ENCODE assay signal across 25 cellular contexts in the genomic region with DNA sequence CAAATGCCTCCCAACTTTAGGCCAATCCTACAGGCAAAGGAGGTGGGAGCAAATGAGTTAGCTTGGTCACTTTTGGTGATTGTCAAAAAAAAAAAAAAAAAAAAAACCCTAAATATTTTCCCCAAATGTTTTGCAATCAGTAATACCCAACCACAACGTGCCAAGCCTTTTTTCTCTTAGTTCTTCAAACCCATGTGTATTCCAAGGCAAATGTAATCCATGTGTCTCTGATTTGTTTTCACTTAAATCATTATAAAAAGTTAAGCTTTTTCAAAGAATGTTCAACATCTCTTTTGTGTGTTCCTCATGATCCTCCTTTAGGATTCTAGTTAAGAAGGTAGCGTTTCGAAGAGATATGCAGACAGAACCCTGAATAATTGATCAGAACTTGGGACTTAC.
"Had no signal": no experiment of that assay in that cellular context is flagged by ENCODE, and none has a peak within 500 bp of the region (broad histone marks: within the 10 kb centered on the region; RNA-seq: fewer than 3 reads in every experiment).

No MANE protein-coding gene starts in this region.

- H3K27ac ChIP-seq: ascending aorta, cardiac muscle cell, colonic mucosa, dorsolateral prefrontal cortex, gastrocnemius medialis, right atrium auricular region, spleen, transverse colon had no signal

- ATAC-seq: left cardiac atrium; left ventricle myocardium superior; mucosa of descending colon; natural killer cell treated with Interleukin-12 subunit alpha and Interleukin-12 subunit beta and Interleukin-15 and Interleukin-18, amount 100 ng/mL, for 72 hours had no signal

- H3K4me3 Mint-ChIP-seq: activated naive CD4-positive, alpha-beta T cell treated with anti-CD3 and anti-CD28 coated beads for 36 hours; activated naive CD8-positive, alpha-beta T cell treated with anti-CD3 and anti-CD28 coated beads for 36 hours; brain; natural killer cell treated with Interleukin-12 subunit alpha and Interleukin-12 subunit beta and Interleukin-15 and Interleukin-18, amount 100 ng/mL, for 72 hours had no signal

- H3K27me3 ChIP-seq: ascending aorta, cardiac muscle cell, colonic mucosa, dorsolateral prefrontal cortex, gastrocnemius medialis, right atrium auricular region, spleen, testis, transverse colon had no signal

- DNase-seq: activated CD4-positive, alpha-beta T cell treated with anti-CD3 and anti-CD28 coated beads for 48 hours; activated CD4-positive, alpha-beta T cell treated with anti-CD3 and anti-CD28 coated beads, Interleukin-2, amount 50 U/mL, for 48 hours; activated CD8-positive, alpha-beta memory T cell treated with anti-CD3 and anti-CD28 coated beads for 24 hours; activated effector memory CD4-positive, alpha-beta T cell treated with anti-CD3 and anti-CD28 coated beads, Interleukin-2, amount 50 U/mL, for 16 hours; activated naive CD4-positive, alpha-beta T cell treated with anti-CD3 and anti-CD28 coated beads for 36 hours; activated naive CD8-positive, alpha-beta T cell treated with anti-CD3 and anti-CD28 coated beads for 36 hours; cerebellar nuclear complex; colonic mucosa; dorsolateral prefrontal cortex; effector memory CD4-positive, alpha-beta T cell; gastrocnemius medialis; glutamatergic neuron; left cardiac atrium; left ventricle myocardium superior; mucosa of descending colon; spleen; stimulated activated naive CD4-positive, alpha-beta T cell; T-helper 9 cell; testis; transverse colon had no signal

- H3K36me3 Mint-ChIP-seq: activated naive CD8-positive, alpha-beta T cell treated with anti-CD3 and anti-CD28 coated beads for 36 hours; brain; natural killer cell treated with Interleukin-12 subunit alpha and Interleukin-12 subunit beta and Interleukin-15 and Interleukin-18, amount 100 ng/mL, for 72 hours had no signal

- H3K4me3 ChIP-seq: ascending aorta, cardiac muscle cell, colonic mucosa, dorsolateral prefrontal cortex, gastrocnemius medialis, mucosa of descending colon, right atrium auricular region, spleen, testis, transverse colon had no signal

- H3K4me1 Mint-ChIP-seq: activated naive CD8-positive, alpha-beta T cell treated with anti-CD3 and anti-CD28 coated beads for 36 hours had no signal

- H3K9me3 ChIP-seq: ascending aorta, colonic mucosa, gastrocnemius medialis, mucosa of descending colon, right atrium auricular region, spleen, testis, transverse colon had no signal

- H3K27ac Mint-ChIP-seq: activated naive CD4-positive, alpha-beta T cell treated with anti-CD3 and anti-CD28 coated beads for 36 hours; activated naive CD8-positive, alpha-beta T cell treated with anti-CD3 and anti-CD28 coated beads for 36 hours; brain; natural killer cell treated with Interleukin-12 subunit alpha and Interleukin-12 subunit beta and Interleukin-15 and Interleukin-18, amount 100 ng/mL, for 72 hours had no signal

- H3K36me3 ChIP-seq: ascending aorta, cardiac muscle cell, colonic mucosa, gastrocnemius medialis, right atrium auricular region, spleen, transverse colon had no signal

- H3K4me1 ChIP-seq: colonic mucosa, gastrocnemius medialis, right atrium auricular region, spleen, testis had no signal

- H3K27me3 Mint-ChIP-seq: brain; natural killer cell treated with Interleukin-12 subunit alpha and Interleukin-12 subunit beta and Interleukin-15 and Interleukin-18, amount 100 ng/mL, for 72 hours had no signal
